In genomic region chr3:78434801-78435200, GRCh38 we compare ENCODE assay signal across 1 cellular context.
TF ChIP-seq lines count a peak whose summit lies in the region.

No MANE protein-coding gene starts in this region.

TF ChIP-seq in SK-N-SH treated with all-trans-retinoic acid at 6 μM for 48 hours, 23 proteins besides CTCF, POLR2A, EP300 and RAD21 (continued from another document):
- TF ChIP-seq ARNTL (CRISPR knock-in tag; IDR thresholded peaks at IDR 0.05; ENCODE audit: borderline replicate concordance, low read depth) = no peak
- TF ChIP-seq CSDC2 (CRISPR knock-in tag; IDR thresholded peaks at IDR 0.05) = no peak
- TF ChIP-seq TOX (CRISPR knock-in tag; IDR thresholded peaks at IDR 0.05; ENCODE audit: borderline replicate concordance) = no peak
- TF ChIP-seq SNAI2 (CRISPR knock-in tag; IDR thresholded peaks at IDR 0.05) = no peak
- TF ChIP-seq ZC3H10 (CRISPR knock-in tag; IDR thresholded peaks at IDR 0.05) = peak; percentile 7; the same call in 1 of the 2 replicates
- TF ChIP-seq BACH2 (CRISPR knock-in tag; IDR thresholded peaks at IDR 0.05; ENCODE audit: borderline replicate concordance) = no peak
- TF ChIP-seq ZNF8 (CRISPR knock-in tag; IDR thresholded peaks at IDR 0.05) = no peak
- TF ChIP-seq PPARA (CRISPR knock-in tag; IDR thresholded peaks at IDR 0.05; ENCODE audit: borderline replicate concordance) = no peak
- TF ChIP-seq OSR1 (CRISPR knock-in tag; IDR thresholded peaks at IDR 0.05) = no peak
TF ChIP-seq in SK-N-SH treated with all-trans-retinoic acid at 6 μM for 48 hours: peak in this region for 2.
